ENCODE assay signal across 1 cellular context in the genomic region with DNA sequence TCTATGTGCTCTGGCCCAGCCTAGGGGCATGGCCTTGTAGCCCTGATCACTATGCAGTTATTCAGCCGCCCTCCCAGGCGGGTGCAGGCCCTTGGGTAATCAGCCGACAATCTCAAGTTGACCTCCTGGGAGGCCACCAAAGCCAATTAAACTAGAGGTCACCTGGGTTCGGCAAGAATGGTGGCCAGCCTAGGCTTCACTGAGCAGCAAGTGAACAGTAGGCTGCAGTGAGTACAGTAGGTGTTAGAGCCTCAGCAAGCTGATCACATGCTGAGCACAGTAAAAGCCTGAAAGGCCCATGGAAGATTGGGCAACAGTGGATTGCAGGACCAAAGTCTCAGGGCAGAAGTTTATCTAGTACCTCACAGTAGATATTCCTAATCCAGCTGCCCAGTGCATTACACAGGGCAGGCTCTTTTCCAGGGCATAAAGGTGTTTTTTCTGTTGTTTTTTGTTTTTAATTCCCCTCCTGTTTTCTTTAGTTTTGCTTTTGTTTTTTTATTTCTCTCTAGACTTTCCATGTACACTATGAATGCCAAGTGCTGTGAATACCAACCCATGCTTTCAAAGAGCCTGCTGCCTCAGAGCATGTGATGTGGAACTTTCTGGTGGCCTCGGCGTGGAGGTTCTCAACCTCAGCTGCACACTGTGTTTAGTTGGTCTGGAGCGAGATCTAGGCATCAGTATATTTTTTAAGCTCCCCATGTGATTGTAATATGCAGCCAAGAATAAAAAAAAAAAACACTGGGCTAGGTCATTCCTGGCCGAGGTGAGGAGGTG.
TF ChIP-seq lines count a peak whose summit lies in the region.

No MANE protein-coding gene starts in this region.

TF ChIP-seq in HepG2, 621 proteins besides CTCF, POLR2A, EP300 and RAD21 (continued from another document and continues in another):
- TF ChIP-seq, protein P1, sequence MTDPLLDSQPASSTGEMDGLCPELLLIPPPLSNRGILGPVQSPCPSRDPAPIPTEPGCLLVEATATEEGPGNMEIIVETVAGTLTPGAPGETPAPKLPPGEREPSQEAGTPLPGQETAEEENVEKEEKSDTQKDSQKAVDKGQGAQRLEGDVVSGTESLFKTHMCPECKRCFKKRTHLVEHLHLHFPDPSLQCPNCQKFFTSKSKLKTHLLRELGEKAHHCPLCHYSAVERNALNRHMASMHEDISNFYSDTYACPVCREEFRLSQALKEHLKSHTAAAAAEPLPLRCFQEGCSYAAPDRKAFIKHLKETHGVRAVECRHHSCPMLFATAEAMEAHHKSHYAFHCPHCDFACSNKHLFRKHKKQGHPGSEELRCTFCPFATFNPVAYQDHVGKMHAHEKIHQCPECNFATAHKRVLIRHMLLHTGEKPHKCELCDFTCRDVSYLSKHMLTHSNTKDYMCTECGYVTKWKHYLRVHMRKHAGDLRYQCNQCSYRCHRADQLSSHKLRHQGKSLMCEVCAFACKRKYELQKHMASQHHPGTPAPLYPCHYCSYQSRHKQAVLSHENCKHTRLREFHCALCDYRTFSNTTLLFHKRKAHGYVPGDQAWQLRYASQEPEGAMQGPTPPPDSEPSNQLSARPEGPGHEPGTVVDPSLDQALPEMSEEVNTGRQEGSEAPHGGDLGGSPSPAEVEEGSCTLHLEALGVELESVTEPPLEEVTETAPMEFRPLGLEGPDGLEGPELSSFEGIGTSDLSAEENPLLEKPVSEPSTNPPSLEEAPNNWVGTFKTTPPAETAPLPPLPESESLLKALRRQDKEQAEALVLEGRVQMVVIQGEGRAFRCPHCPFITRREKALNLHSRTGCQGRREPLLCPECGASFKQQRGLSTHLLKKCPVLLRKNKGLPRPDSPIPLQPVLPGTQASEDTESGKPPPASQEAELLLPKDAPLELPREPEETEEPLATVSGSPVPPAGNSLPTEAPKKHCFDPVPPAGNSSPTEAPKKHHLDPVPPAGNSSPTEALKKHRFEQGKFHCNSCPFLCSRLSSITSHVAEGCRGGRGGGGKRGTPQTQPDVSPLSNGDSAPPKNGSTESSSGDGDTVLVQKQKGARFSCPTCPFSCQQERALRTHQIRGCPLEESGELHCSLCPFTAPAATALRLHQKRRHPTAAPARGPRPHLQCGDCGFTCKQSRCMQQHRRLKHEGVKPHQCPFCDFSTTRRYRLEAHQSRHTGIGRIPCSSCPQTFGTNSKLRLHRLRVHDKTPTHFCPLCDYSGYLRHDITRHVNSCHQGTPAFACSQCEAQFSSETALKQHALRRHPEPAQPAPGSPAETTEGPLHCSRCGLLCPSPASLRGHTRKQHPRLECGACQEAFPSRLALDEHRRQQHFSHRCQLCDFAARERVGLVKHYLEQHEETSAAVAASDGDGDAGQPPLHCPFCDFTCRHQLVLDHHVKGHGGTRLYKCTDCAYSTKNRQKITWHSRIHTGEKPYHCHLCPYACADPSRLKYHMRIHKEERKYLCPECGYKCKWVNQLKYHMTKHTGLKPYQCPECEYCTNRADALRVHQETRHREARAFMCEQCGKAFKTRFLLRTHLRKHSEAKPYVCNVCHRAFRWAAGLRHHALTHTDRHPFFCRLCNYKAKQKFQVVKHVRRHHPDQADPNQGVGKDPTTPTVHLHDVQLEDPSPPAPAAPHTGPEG (CRISPR knock-in tag; IDR thresholded peaks at IDR 0.05) = 0 out of 2 replicates have a peak, but pooled peaks have one; percentile 57
- TF ChIP-seq ZNF891 (CRISPR knock-in tag; IDR thresholded peaks at IDR 0.05) = no peak; the same call in 1 of the 2 replicates
- TF ChIP-seq DZIP1 (CRISPR knock-in tag; IDR thresholded peaks at IDR 0.05) = no peak
- peak; percentile 75; the same call in 1 of the 2 replicates for TF ChIP-seq ZNF776 (CRISPR knock-in tag; IDR thresholded peaks at IDR 0.05)
- TF ChIP-seq REST (IDR thresholded peaks at IDR 0.05; ENCODE audit: borderline replicate concordance in 1 of 2, low read depth in 1 of 2, low read length in 2 of 2) = 0 out of 4 replicates have a peak, but pooled peaks of 1 of the 2 experiments have one; percentile 1
- peak; percentile 77; the same call in 1 of the 2 replicates for TF ChIP-seq DMAP1 (CRISPR knock-in tag; IDR thresholded peaks at IDR 0.05)
- peak; percentile 98 for TF ChIP-seq RXRB (CRISPR knock-in tag; IDR thresholded peaks at IDR 0.05; ENCODE audit: borderline replicate concordance)
- TF ChIP-seq ZNF83 (CRISPR knock-in tag; IDR thresholded peaks at IDR 0.05; ENCODE audit: borderline replicate concordance) = 0 out of 2 replicates have a peak, but pooled peaks have one; percentile 32
- no peak for TF ChIP-seq ATF7-NPFF (CRISPR knock-in tag; IDR thresholded peaks at IDR 0.05; ENCODE audit: low read depth)
- no peak for TF ChIP-seq U2AF2 (IDR thresholded peaks at IDR 0.05; ENCODE audit: low read depth, low read length)
- TF ChIP-seq MTF1 (CRISPR knock-in tag; IDR thresholded peaks at IDR 0.05) = no peak
- TF ChIP-seq ONECUT2 (CRISPR knock-in tag; IDR thresholded peaks at IDR 0.05) = no peak; the same call in 1 of the 2 replicates
- TF ChIP-seq ZNF678 (CRISPR knock-in tag; IDR thresholded peaks at IDR 0.05) = peak; percentile 59; the same call in 1 of the 2 replicates
- TF ChIP-seq ZNF24 (IDR thresholded peaks at IDR 0.05) = 0 out of 2 replicates have a peak, but pooled peaks have one; percentile 23
- TF ChIP-seq ARNTL (CRISPR knock-in tag; IDR thresholded peaks at IDR 0.05) = peak; percentile 94
- TF ChIP-seq ERF (CRISPR knock-in tag; IDR thresholded peaks at IDR 0.05) = peak; percentile 98
- TF ChIP-seq MLLT10 (CRISPR knock-in tag; IDR thresholded peaks at IDR 0.05) = no peak
- no peak for TF ChIP-seq ZNF773 (CRISPR knock-in tag; IDR thresholded peaks at IDR 0.05; ENCODE audit: borderline replicate concordance)
- TF ChIP-seq KMT2B (CRISPR knock-in tag; IDR thresholded peaks at IDR 0.05) = peak; percentile 75
- TF ChIP-seq ZNF17 (CRISPR knock-in tag; IDR thresholded peaks at IDR 0.05) = 0 out of 2 replicates have a peak, but pooled peaks have one; percentile 39
- TF ChIP-seq GLI4 (CRISPR knock-in tag; IDR thresholded peaks at IDR 0.05; ENCODE audit: borderline replicate concordance) = no peak; the same call in 1 of the 2 replicates
- no peak for TF ChIP-seq CREB1 (IDR thresholded peaks at IDR 0.05)
- peak; percentile 54 for TF ChIP-seq CREB1 (CRISPR knock-in tag; IDR thresholded peaks at IDR 0.05)
- TF ChIP-seq ZNF383 (CRISPR knock-in tag; IDR thresholded peaks at IDR 0.05; ENCODE audit: borderline replicate concordance) = no peak
- no peak for TF ChIP-seq PREB (CRISPR knock-in tag; IDR thresholded peaks at IDR 0.05)
- TF ChIP-seq NR3C1 (CRISPR knock-in tag; IDR thresholded peaks at IDR 0.05) = no peak
- peak; percentile 87; the same call in 1 of the 2 replicates for TF ChIP-seq HOXA5 (CRISPR knock-in tag; IDR thresholded peaks at IDR 0.05)
- TF ChIP-seq, protein P2, sequence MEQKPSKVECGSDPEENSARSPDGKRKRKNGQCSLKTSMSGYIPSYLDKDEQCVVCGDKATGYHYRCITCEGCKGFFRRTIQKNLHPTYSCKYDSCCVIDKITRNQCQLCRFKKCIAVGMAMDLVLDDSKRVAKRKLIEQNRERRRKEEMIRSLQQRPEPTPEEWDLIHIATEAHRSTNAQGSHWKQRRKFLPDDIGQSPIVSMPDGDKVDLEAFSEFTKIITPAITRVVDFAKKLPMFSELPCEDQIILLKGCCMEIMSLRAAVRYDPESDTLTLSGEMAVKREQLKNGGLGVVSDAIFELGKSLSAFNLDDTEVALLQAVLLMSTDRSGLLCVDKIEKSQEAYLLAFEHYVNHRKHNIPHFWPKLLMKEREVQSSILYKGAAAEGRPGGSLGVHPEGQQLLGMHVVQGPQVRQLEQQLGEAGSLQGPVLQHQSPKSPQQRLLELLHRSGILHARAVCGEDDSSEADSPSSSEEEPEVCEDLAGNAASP (CRISPR knock-in tag; IDR thresholded peaks at IDR 0.05; ENCODE audit: borderline replicate concordance) = peak; percentile 97
- no peak for TF ChIP-seq HDAC6 (IDR thresholded peaks at IDR 0.05; ENCODE audit: low read depth, low read length)
- TF ChIP-seq, protein P3, sequence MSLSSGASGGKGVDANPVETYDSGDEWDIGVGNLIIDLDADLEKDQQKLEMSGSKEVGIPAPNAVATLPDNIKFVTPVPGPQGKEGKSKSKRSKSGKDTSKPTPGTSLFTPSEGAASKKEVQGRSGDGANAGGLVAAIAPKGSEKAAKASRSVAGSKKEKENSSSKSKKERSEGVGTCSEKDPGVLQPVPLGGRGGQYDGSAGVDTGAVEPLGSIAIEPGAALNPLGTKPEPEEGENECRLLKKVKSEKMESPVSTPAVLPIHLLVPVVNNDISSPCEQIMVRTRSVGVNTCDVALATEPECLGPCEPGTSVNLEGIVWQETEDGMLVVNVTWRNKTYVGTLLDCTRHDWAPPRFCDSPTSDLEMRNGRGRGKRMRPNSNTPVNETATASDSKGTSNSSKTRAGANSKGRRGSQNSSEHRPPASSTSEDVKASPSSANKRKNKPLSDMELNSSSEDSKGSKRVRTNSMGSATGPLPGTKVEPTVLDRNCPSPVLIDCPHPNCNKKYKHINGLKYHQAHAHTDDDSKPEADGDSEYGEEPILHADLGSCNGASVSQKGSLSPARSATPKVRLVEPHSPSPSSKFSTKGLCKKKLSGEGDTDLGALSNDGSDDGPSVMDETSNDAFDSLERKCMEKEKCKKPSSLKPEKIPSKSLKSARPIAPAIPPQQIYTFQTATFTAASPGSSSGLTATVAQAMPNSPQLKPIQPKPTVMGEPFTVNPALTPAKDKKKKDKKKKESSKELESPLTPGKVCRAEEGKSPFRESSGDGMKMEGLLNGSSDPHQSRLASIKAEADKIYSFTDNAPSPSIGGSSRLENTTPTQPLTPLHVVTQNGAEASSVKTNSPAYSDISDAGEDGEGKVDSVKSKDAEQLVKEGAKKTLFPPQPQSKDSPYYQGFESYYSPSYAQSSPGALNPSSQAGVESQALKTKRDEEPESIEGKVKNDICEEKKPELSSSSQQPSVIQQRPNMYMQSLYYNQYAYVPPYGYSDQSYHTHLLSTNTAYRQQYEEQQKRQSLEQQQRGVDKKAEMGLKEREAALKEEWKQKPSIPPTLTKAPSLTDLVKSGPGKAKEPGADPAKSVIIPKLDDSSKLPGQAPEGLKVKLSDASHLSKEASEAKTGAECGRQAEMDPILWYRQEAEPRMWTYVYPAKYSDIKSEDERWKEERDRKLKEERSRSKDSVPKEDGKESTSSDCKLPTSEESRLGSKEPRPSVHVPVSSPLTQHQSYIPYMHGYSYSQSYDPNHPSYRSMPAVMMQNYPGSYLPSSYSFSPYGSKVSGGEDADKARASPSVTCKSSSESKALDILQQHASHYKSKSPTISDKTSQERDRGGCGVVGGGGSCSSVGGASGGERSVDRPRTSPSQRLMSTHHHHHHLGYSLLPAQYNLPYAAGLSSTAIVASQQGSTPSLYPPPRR (CRISPR knock-in tag; IDR thresholded peaks at IDR 0.05; ENCODE audit: borderline replicate concordance) = peak; percentile 91
- peak; percentile 90 for TF ChIP-seq ZNF781 (CRISPR knock-in tag; IDR thresholded peaks at IDR 0.05; ENCODE audit: borderline replicate concordance, not compliant biosample characterization)
- TF ChIP-seq TRIM24 (CRISPR knock-in tag; IDR thresholded peaks at IDR 0.05) = peak; percentile 100
- peak; percentile 92 for TF ChIP-seq SMAD3 (CRISPR knock-in tag; IDR thresholded peaks at IDR 0.05)
- peak; percentile 97 for TF ChIP-seq CBX1 (IDR thresholded peaks at IDR 0.05; ENCODE audit: low read depth)
- TF ChIP-seq ZNF547 (CRISPR knock-in tag; IDR thresholded peaks at IDR 0.05) = peak; percentile 83; the same call in 1 of the 2 replicates
- TF ChIP-seq ZNF143 (CRISPR knock-in tag; IDR thresholded peaks at IDR 0.05) = no peak; the same call in 1 of the 2 replicates
